20 cellular contexts compared by ENCODE assay signal in the genomic region with DNA sequence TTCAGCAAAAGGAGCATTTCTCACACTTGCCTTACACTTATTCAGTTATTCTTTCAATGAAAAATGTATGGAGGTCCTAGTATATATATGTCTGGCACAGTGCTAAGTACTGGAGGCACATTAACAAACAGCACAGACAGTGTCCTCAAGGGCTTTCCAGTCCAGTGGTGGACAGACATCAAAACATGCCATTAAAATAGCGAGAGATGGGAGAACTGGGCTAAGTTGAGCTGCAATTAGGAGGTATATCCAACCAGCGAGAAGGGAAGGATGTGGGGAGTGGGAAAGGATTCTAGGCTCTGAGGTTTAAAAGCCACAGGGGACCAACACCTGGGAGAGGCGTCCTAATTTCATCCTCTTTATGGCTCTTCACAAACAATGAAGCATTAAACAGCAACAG.
A peak's percentile ranks its signal among the peaks of the same experiment; 100 is the strongest.
DNase-seq lines count a peak whose midpoint lies in the region; ATAC-seq and TF ChIP-seq lines count a peak whose summit lies in the region.
"Had no signal": no experiment of that assay in that cellular context is flagged by ENCODE, and none has a peak within 500 bp of the region (broad histone marks: within the 10 kb centered on the region; RNA-seq: fewer than 3 reads in every experiment).

No MANE protein-coding gene starts in this region.

- no peak overlapping the region for H3K4me3 Mint-ChIP-seq in stimulated activated effector memory CD8-positive, alpha-beta T cell treated with anti-CD3 and anti-CD28 coated beads, Interleukin-12 subunit alpha, Interleukin-12 subunit beta, amount 100 ng/mL, for 72 hours
- H3K4me3 Mint-ChIP-seq: activated CD8-positive, alpha-beta T cell treated with anti-CD3 and anti-CD28 coated beads, Interleukin-2, amount 10 ng/mL, durations not matched to agents 7 days and 5 days; activated naive CD8-positive, alpha-beta T cell treated with anti-CD3 and anti-CD28 coated beads, Interleukin-2, amount 10 ng/mL, durations not matched to agents 7 days and 5 days; CD14-positive monocyte; T-helper 2 cell treated with Interferon-gamma antibody and Interleukin-4, amounts not matched to agents 5 μg/mL and 100 μg/mL, for 36 hours had no signal

- peaks cover 31% of the 10 kb centered on the region for H3K4me1 Mint-ChIP-seq in stimulated activated effector memory CD8-positive, alpha-beta T cell treated with anti-CD3 and anti-CD28 coated beads, Interleukin-12 subunit alpha, Interleukin-12 subunit beta, amount 100 ng/mL, for 72 hours

- TF ChIP-seq CTCF in RWPE2 (IDR thresholded peaks at IDR 0.05; ENCODE audit: poor library complexity, severe bottlenecking) = no peak
- no peak for TF ChIP-seq CTCF in adrenal gland (IDR thresholded peaks at IDR 0.05)

- H3K36me3 ChIP-seq in RWPE2 (ENCODE audit: low read depth) = peaks cover 97% of the 10 kb centered on the region
- H3K36me3 ChIP-seq in adrenal gland (replicated peaks in 1 of 2) = no peaks in the 10 kb centered on the region
- H3K36me3 ChIP-seq: gastroesophageal sphincter, transverse colon had no signal

- no peaks in the 10 kb centered on the region for H3K36me3 Mint-ChIP-seq in stimulated activated effector memory CD8-positive, alpha-beta T cell treated with anti-CD3 and anti-CD28 coated beads, Interleukin-12 subunit alpha, Interleukin-12 subunit beta, amount 100 ng/mL, for 72 hours
- H3K36me3 Mint-ChIP-seq: CD14-positive monocyte had no signal

- H3K4me3 ChIP-seq in RWPE2 (ENCODE audit: severe bottlenecking) = no peak overlapping the region
- no peak overlapping the region for H3K4me3 ChIP-seq in adrenal gland
- H3K4me3 ChIP-seq: A549, dorsolateral prefrontal cortex, gastroesophageal sphincter, GM23248, transverse colon had no signal

- H3K9me3 Mint-ChIP-seq in stimulated activated effector memory CD8-positive, alpha-beta T cell treated with anti-CD3 and anti-CD28 coated beads, Interleukin-12 subunit alpha, Interleukin-12 subunit beta, amount 100 ng/mL, for 72 hours = no peaks in the 10 kb centered on the region
- H3K9me3 Mint-ChIP-seq: activated naive CD8-positive, alpha-beta T cell treated with anti-CD3 and anti-CD28 coated beads, Interleukin-2, amount 10 ng/mL, durations not matched to agents 7 days and 5 days; T-helper 2 cell treated with Interferon-gamma antibody and Interleukin-4, amounts not matched to agents 5 μg/mL and 100 μg/mL, for 36 hours had no signal

- peak overlapping the region; percentile 96 for H3K27ac ChIP-seq in RWPE2 (ENCODE audit: poor library complexity, severe bottlenecking)
- H3K27ac ChIP-seq in adrenal gland = peak overlapping the region in 1 of 5 donors; percentile 29
- H3K27ac ChIP-seq: A549, dorsolateral prefrontal cortex, gastroesophageal sphincter, GM23248, transverse colon had no signal

- H3K27me3 ChIP-seq in RWPE2 (ENCODE audit: insufficient read depth, poor library complexity, severe bottlenecking) (no peaks in the 10 kb centered on the region), adrenal gland (peaks cover 4% of the 10 kb centered on the region)
- H3K27me3 ChIP-seq: dorsolateral prefrontal cortex, gastroesophageal sphincter, transverse colon had no signal

- H3K4me1 ChIP-seq in RWPE2 (ENCODE audit: insufficient read depth, poor library complexity, severe bottlenecking) = peaks cover 41% of the 10 kb centered on the region
- H3K4me1 ChIP-seq in adrenal gland (replicated peaks in 1 of 2) = peaks cover 0 to 14% of the 10 kb centered on the region in 2 donors

- TF ChIP-seq POLR2A in adrenal gland (IDR thresholded peaks at IDR 0.05) = no peak

- peak overlapping the region; percentile 32 for H3K27ac Mint-ChIP-seq in stimulated activated effector memory CD8-positive, alpha-beta T cell treated with anti-CD3 and anti-CD28 coated beads, Interleukin-12 subunit alpha, Interleukin-12 subunit beta, amount 100 ng/mL, for 72 hours
- H3K27ac Mint-ChIP-seq: activated CD8-positive, alpha-beta T cell treated with anti-CD3 and anti-CD28 coated beads, Interleukin-2, amount 10 ng/mL, durations not matched to agents 7 days and 5 days; activated naive CD8-positive, alpha-beta T cell treated with anti-CD3 and anti-CD28 coated beads, Interleukin-2, amount 10 ng/mL, durations not matched to agents 7 days and 5 days; CD14-positive monocyte; T-helper 2 cell treated with Interferon-gamma antibody and Interleukin-4, amounts not matched to agents 5 μg/mL and 100 μg/mL, for 36 hours had no signal

- intact Hi-C loops in adrenal gland (cut with DNase I) = no loop called here

- WGBS in adrenal gland, 4 donors = 70 to 84% (median 81%) methylated on average over 3 of the region's 3 CpGs

- ATAC-seq in RWPE2 (ENCODE audit: low read depth) (no peak), HG03196 (IDR thresholded peaks at IDR 0.05; ENCODE audit: unreplicated experiment) (no peak), HG03571 (IDR thresholded peaks at IDR 0.05; ENCODE audit: unreplicated experiment) (no peak)
- ATAC-seq in stimulated activated effector memory CD8-positive, alpha-beta T cell treated with anti-CD3 and anti-CD28 coated beads, Interleukin-12 subunit alpha, Interleukin-12 subunit beta, amount 100 ng/mL, for 72 hours = no peak
- ATAC-seq: A549; activated CD8-positive, alpha-beta T cell treated with anti-CD3 and anti-CD28 coated beads, Interleukin-2, amount 10 ng/mL, durations not matched to agents 7 days and 5 days; gastroesophageal sphincter had no signal

- H3K9me3 ChIP-seq in RWPE2 (ENCODE audit: severe bottlenecking) (no peaks in the 10 kb centered on the region), adrenal gland (replicated peaks in 1 of 3) (no peaks in the 10 kb centered on the region)
- H3K9me3 ChIP-seq: A549, gastroesophageal sphincter, transverse colon had no signal

- peak; percentile 7 for DNase-seq in NCI-H2196 (lab: John Stamatoyannopoulos, UW; ENCODE audit: unreplicated experiment)
- no peak for DNase-seq in NCI-H2196 treated with DMSO at 0.1 percent for 48 hours (lab: John Stamatoyannopoulos, UW; ENCODE audit: unreplicated experiment)
- DNase-seq in NCI-H2029 treated with DMSO at 0.1 percent for 48 hours (lab: John Stamatoyannopoulos, UW) = peak; percentile 55
- DNase-seq in RWPE2 (ENCODE audit: low spot score) = no peak
- DNase-seq in stimulated activated effector memory CD8-positive, alpha-beta T cell treated with anti-CD3 and anti-CD28 coated beads, Interleukin-12 subunit alpha, Interleukin-12 subunit beta, amount 100 ng/mL, for 72 hours (ENCODE audit: low spot score in 2 of 2) = no peak
- DNase-seq in adrenal gland = no peak
- DNase-seq: activated CD8-positive, alpha-beta T cell treated with anti-CD3 and anti-CD28 coated beads, Interleukin-2, amount 10 ng/mL, durations not matched to agents 7 days and 5 days; activated naive CD8-positive, alpha-beta T cell treated with anti-CD3 and anti-CD28 coated beads, Interleukin-2, amount 10 ng/mL, durations not matched to agents 7 days and 5 days; activated T-cell treated with anti-CD3 and anti-CD28 coated beads, Interleukin-2, amount 50 U/mL, for 48 hours; dorsolateral prefrontal cortex; GM23248; OCI-M1; stimulated activated naive CD4-positive, alpha-beta T cell; transverse colon had no signal

Comparison
In these comparisons a context has a peak if more than half of its experiments do, and no peak if none do; other contexts are left out.
1. DNase-seq: peak in NCI-H2196 (single experiment) and NCI-H2029 treated with DMSO at 0.1 percent for 48 hours (single experiment); none in NCI-H2196 treated with DMSO at 0.1 percent for 48 hours (single experiment), RWPE2 (single experiment), stimulated activated effector memory CD8-positive, alpha-beta T cell treated with anti-CD3 and anti-CD28 coated beads, Interleukin-12 subunit alpha, Interleukin-12 subunit beta, amount 100 ng/mL, for 72 hours (0 of 2) and adrenal gland (0 of 7).